ENCODE assay signal across 1 cellular context in the genomic region with DNA sequence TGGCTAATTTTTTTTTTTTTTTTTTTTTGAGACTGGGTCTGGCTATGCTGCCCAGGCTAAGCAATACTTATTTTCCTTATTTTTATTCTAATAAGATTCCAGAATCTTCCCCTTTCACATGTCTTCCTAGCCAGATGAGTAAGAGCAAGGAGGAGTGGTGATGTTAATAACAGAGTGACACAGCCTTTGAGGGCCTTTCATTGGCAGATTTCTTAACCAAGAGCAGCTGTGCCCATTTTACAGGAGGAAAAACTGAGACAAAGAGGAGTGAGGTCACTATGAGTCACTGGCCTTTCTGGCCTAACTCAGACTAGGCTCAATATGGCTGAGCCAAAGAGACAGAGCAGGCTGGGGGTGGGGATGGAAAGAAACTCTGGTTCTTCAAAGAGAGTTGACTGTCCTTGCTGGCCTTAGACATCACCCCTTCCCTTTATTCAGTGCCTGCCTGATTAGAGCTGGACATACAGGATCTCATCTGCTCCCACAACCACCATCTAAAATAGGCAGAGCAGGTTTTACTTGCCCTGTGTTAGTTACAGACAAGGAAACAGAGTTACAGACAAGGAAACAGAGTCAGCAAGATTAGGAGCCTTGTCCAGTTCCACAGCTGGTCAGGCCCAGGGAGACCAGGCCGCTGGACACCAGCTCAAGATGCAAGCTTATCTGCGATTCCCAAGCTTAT.
TF ChIP-seq lines count a peak whose summit lies in the region.

No MANE protein-coding gene starts in this region.

TF ChIP-seq in H1, 55 proteins besides CTCF, POLR2A, EP300 and RAD21:
- no peak for TF ChIP-seq NANOG (IDR thresholded peaks at IDR 0.05; ENCODE audit: insufficient read depth, low read depth, low read length, poor library complexity, severe bottlenecking)
- TF ChIP-seq HDAC2 (IDR thresholded peaks at IDR 0.05; ENCODE audit: borderline replicate concordance in 1 of 2, low read depth in 2 of 2, low read length in 2 of 2): peak in 1 of 2 experiments; percentile 77; a peak in 1 of 4 replicates
- no peak for TF ChIP-seq CHD7 (IDR thresholded peaks at IDR 0.05; ENCODE audit: insufficient replicate concordance, low read length)
- TF ChIP-seq KDM1A (IDR thresholded peaks at IDR 0.05; ENCODE audit: borderline replicate concordance, low read length): peak; percentile 95
TF ChIP-seq in H1: peak in this region for 2.
